ENCODE assay signal across 20 cellular contexts in the genomic region with DNA sequence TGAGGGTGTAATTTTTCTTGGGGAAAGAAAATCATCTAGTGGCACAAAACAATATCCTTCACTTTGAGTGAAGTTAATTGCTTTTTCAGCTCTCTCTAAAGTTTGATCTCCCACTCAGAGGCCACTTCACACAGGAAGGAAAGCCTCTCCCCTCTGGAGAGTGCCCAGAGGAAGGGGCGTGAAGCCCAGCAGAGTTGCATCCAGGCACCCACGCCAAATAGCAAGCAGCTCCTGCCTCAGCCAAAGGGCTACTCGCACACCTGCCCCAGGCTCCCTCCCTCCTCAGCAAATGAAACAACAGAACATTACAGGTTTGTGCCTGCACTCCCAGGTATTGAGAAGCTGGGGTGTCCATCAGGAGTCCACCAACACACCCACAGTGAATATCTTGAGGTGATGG.
"Had no signal": no experiment of that assay in that cellular context is flagged by ENCODE, and none has a peak within 500 bp of the region (broad histone marks: within the 10 kb centered on the region; RNA-seq: fewer than 3 reads in every experiment).

No MANE protein-coding gene starts in this region.

- DNase-seq: activated CD4-positive, alpha-beta memory T cell treated with anti-CD3 and anti-CD28 coated beads for 36 hours; activated CD4-positive, alpha-beta T cell treated with anti-CD3 and anti-CD28 coated beads for 48 hours; activated naive CD4-positive, alpha-beta T cell treated with Interleukin-2 at 50 U/mL for 16 hours; activated T-cell treated with anti-CD3 and anti-CD28 coated beads, Interleukin-2, amount 50 U/mL, for 48 hours; amygdala; cortex of kidney; endodermal cell; esophagus squamous epithelium; gastrocnemius medialis; head of caudate nucleus; hypothalamus; nephron progenitor cell; small intestine; stimulated activated CD4-positive, alpha-beta T cell treated with anti-CD3 and anti-CD28 coated beads, Interleukin-2, amount 100 ng/mL, for 24 hours; stomach; transverse colon; uterus had no signal

- ATAC-seq: gastrocnemius medialis; sciatic nerve; stimulated activated memory B cell treated with anti-CD40 and anti-IgM and Interleukin-4, amounts not matched to agents 10 μg/mL and 1 μg/mL and 100 μg/mL, for 72 hours had no signal

- H3K4me3 ChIP-seq: esophagus squamous epithelium, gastrocnemius medialis, stomach, suprapubic skin, transverse colon, uterus had no signal

- H3K27ac ChIP-seq: esophagus squamous epithelium, gastrocnemius medialis, stomach, suprapubic skin, transverse colon, uterus had no signal

- H3K4me1 ChIP-seq: esophagus squamous epithelium, gastrocnemius medialis, stomach, suprapubic skin, transverse colon, uterus had no signal

- H3K9me3 ChIP-seq: esophagus squamous epithelium, gastrocnemius medialis, suprapubic skin, transverse colon, uterus had no signal

- H3K27me3 ChIP-seq: gastrocnemius medialis, uterus had no signal

- H3K36me3 ChIP-seq: esophagus squamous epithelium, gastrocnemius medialis, stomach, suprapubic skin, transverse colon, uterus had no signal
